ENCODE assay signal across 8 cellular contexts in the genomic region with DNA sequence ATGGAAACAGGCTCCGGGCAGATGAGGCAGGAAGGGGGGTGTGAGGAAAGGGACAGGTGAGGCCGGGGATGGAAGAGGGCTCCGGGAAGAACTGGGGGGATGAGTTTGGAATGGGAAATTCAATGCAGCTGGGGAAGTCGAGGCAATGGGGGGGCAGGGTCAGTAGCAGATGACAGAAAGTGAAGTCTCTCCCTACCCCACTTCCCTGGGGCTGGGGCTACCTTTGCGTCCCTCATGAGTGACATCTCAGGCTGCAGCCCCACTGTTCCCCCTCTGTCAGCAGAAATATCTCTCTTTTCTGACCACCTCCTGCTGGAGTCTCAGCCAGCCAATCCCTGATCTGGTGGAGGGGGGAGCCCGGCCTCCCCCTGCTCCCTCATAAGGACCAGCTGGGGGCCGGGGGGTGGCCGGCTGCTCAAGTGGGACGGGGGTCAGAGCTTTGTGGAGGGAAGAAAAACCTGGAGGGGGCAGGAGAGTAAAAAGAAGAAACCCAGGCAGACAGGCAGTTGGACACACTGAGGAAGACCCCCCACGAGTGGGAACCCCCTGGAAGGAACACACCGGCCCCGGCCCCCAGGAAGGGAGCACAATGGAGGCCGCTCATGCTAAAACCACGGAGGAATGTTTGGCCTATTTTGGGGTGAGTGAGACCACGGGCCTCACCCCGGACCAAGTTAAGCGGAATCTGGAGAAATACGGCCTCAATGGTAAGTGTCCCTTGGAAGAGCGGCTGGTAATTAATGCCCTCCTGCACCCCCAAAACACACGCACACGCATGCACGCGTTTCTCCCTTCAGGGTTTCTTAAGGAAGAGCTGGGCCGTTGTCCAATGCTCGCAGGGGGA. TPM values are rescaled to one million over a fixed set of nuclear protein-coding genes. Genes with fewer than 3 reads are reported as not detected.
DNase-seq lines count a peak whose midpoint lies in the region; ATAC-seq and TF ChIP-seq lines count a peak whose summit lies in the region.

A gene (plus strand): TSS at position 406 of the 844 bp plus-strand sequence. CDS start 184 bp downstream, at position 590.

- H3K4me3 Mint-ChIP-seq in CD8-positive, alpha-beta memory T cell, result peak within 1 kb of the TSS; percentile 85 to 95 (median 87)
- peak within 1 kb of the TSS; percentile 82 for H3K4me3 Mint-ChIP-seq in osteocyte (ENCODE audit: unreplicated experiment)

- peak within 1 kb of the TSS; percentile 93 for H2AFZ ChIP-seq in PC-3 (ENCODE audit: low read length)

- TSS peak; percentile 14 for BruUV-seq in PC-3 (replicated peaks; lab: Mats Ljungman, UMichigan)

- WGBS in esophagus, 2 donors, result 65 to 70% methylated on average over 25 of the region's 25 CpGs

- H3K9me2 ChIP-seq in PC-3 (replicated peaks; ENCODE audit: low read length), result no peaks in the 10 kb centered on the region

- intact Hi-C loops in PC-3 (cut with micrococcal nuclease), result no loop called here

- peaks cover 0 to 8% (median 0%) of the 10 kb centered on the region in 3 donors for H3K36me3 Mint-ChIP-seq in CD8-positive, alpha-beta memory T cell
- H3K36me3 Mint-ChIP-seq in osteocyte (ENCODE audit: unreplicated experiment), result peaks cover 7% of the 10 kb centered on the region

- no peaks in the 10 kb centered on the region for H3K9me3 Mint-ChIP-seq in CD8-positive, alpha-beta memory T cell
- H3K9me3 Mint-ChIP-seq in osteocyte (ENCODE audit: unreplicated experiment), result no peaks in the 10 kb centered on the region

- peak within 1 kb of the TSS; percentile 73 for H3K9ac ChIP-seq in PC-3 (ENCODE audit: low read length)

- H3K4me1 Mint-ChIP-seq in CD8-positive, alpha-beta memory T cell, result peaks cover 12 to 18% (median 14%) of the 10 kb centered on the region in 3 donors
- H3K4me1 Mint-ChIP-seq in osteocyte (ENCODE audit: unreplicated experiment), result peaks cover 14% of the 10 kb centered on the region

- no peaks in the 10 kb centered on the region for H3K36me3 ChIP-seq in CD8-positive, alpha-beta memory T cell (ENCODE audit: insufficient read depth, low read length)
- H3K36me3 ChIP-seq in PC-3 (ENCODE audit: low read depth, low read length) (no peaks in the 10 kb centered on the region; the same call in 1 of the 2 replicates), esophagus (ENCODE audit: control insufficient read depth in 2 of 2, insufficient read depth in 2 of 2, low read length in 1 of 2) (peaks cover 0 to 7% of the 10 kb centered on the region in 2 donors)

- peak within 1 kb of the TSS; percentile 87 for H3K4me3 ChIP-seq in CD8-positive, alpha-beta memory T cell (ENCODE audit: low read length)
- H3K4me3 ChIP-seq in PC-3 (ENCODE audit: low read length) (peak within 1 kb of the TSS; percentile 84), esophagus (ENCODE audit: low read depth in 1 of 2, low read length in 2 of 2) (peak within 1 kb of the TSS; percentile 46 to 69)

- no peak for DNase-seq in CD8-positive, alpha-beta memory T cell
- no peak for DNase-seq in PC-3
- DNase-seq in osteocyte (ENCODE audit: extremely low spot score, unreplicated experiment), result no peak
- DNase-seq in SK-N-DZ (ENCODE audit: low spot score), result no peak
- no peak for DNase-seq in activated effector memory CD4-positive, alpha-beta T cell treated with anti-CD3 and anti-CD28 coated beads, Interleukin-2, amount 50 U/mL, for 16 hours
- no peak for DNase-seq in medulla oblongata (ENCODE audit: extremely low spot score)

- no peaks in the 10 kb centered on the region for H3K79me2 ChIP-seq in PC-3 (ENCODE audit: low read length)

- no peaks in the 10 kb centered on the region for H3K27me3 Mint-ChIP-seq in CD8-positive, alpha-beta memory T cell
- H3K27me3 Mint-ChIP-seq in osteocyte (ENCODE audit: unreplicated experiment), result no peaks in the 10 kb centered on the region

- peaks cover 14% of the 10 kb centered on the region for H3K4me1 ChIP-seq in CD8-positive, alpha-beta memory T cell (ENCODE audit: insufficient read depth, low read length)
- H3K4me1 ChIP-seq in PC-3 (ENCODE audit: insufficient read depth, low read length) (peaks cover 8% of the 10 kb centered on the region; the same call in 1 of the 2 replicates), esophagus (ENCODE audit: control insufficient read depth in 2 of 2, insufficient read depth in 2 of 2, low read length in 1 of 2) (peaks cover 0 to 12% of the 10 kb centered on the region in 2 donors)

- no peaks in the 10 kb centered on the region for H3F3A ChIP-seq in PC-3 (ENCODE audit: low read length, unreplicated experiment)

- peak within 1 kb of the TSS; percentile 100 for H3K4me2 ChIP-seq in PC-3 (ENCODE audit: low read length)

- H3K27ac ChIP-seq in CD8-positive, alpha-beta memory T cell (ENCODE audit: low read depth, low read length), result peak within 1 kb of the TSS; percentile 61
- H3K27ac ChIP-seq in PC-3 (ENCODE audit: low read length) (no peak within 1 kb of the TSS), esophagus (ENCODE audit: low read depth in 2 of 2, low read length in 1 of 2) (no peak within 1 kb of the TSS)

- H3K27ac Mint-ChIP-seq in CD8-positive, alpha-beta memory T cell, result peak within 1 kb of the TSS in 3 of 8 donors; percentile 33 to 83 (median 61)
- H3K27ac Mint-ChIP-seq in osteocyte (ENCODE audit: unreplicated experiment), result peak within 1 kb of the TSS; percentile 65

- TF ChIP-seq CTCF in PC-3 (conservative IDR thresholded peaks at IDR 0.05; ENCODE audit: low read depth, low read length) (no peak), osteocyte (IDR thresholded peaks at IDR 0.05) (no peak)

- no peaks in the 10 kb centered on the region for H3K9me3 ChIP-seq in CD8-positive, alpha-beta memory T cell (ENCODE audit: low read length)
- H3K9me3 ChIP-seq in PC-3 (ENCODE audit: low read length) (no peaks in the 10 kb centered on the region), esophagus (ENCODE audit: control insufficient read depth in 2 of 2, insufficient read depth in 1 of 2, low read depth in 1 of 2, low read length in 1 of 2) (no peaks in the 10 kb centered on the region)

- CTCF ChIA-PET in CD8-positive, alpha-beta memory T cell (lab: Charles Lee), result interaction anchor here (1.8 kb wide), 1 partner anchor 67 kb away, joined by 10 read pairs; no protein-coding TSS in a partner anchor
- CTCF ChIA-PET in PC-3 (lab: Charles Lee), result no interaction called here

- H4K20me1 ChIP-seq in PC-3 (ENCODE audit: low read length), result no peaks in the 10 kb centered on the region

- H3K27me3 ChIP-seq in CD8-positive, alpha-beta memory T cell (ENCODE audit: insufficient read depth, low read length, poor library complexity, severe bottlenecking), result no peaks in the 10 kb centered on the region
- no peaks in the 10 kb centered on the region for H3K27me3 ChIP-seq in PC-3 (ENCODE audit: low read length)
- H3K27me3 ChIP-seq in esophagus (ENCODE audit: control insufficient read depth in 1 of 2, insufficient read depth in 2 of 2, low read length in 2 of 2), result peaks cover 0 to 3% of the 10 kb centered on the region in 2 donors

- POLR2A ChIA-PET in CD8-positive, alpha-beta memory T cell (lab: Charles Lee), result interaction anchor here (1.0 kb wide), 1 partner anchor 15 kb away, joined by 15 read pairs; a partner anchor contains a TSS
- POLR2A ChIA-PET in PC-3 (lab: Charles Lee; ENCODE audit: unreplicated experiment), result no interaction called here

- no peak for ATAC-seq in PC-3
- ATAC-seq in GM19455 (IDR thresholded peaks at IDR 0.05; ENCODE audit: unreplicated experiment), result no peak

RNA-seq across cellular contexts. Expression of the gene that starts here (rescaled TPM):
- 1 to 10 TPM; 1.9 to 2.1 TPM for total RNA-seq in CD8-positive, alpha-beta memory T cell
- polyA plus RNA-seq in CD8-positive, alpha-beta memory T cell, result not detected
- total RNA-seq in PC-3 (2014; rRNA removed), result 0.23 and 0.87 TPM in 2 replicates
- under 1 TPM; 0.25 to 0.69 TPM for polyA plus RNA-seq in esophagus
- total RNA-seq in osteocyte, result 0.42 and 0.64 TPM in 2 replicates
- 0.36 and 2.9 TPM in 2 replicates for polyA plus RNA-seq in SK-N-DZ (2014; cell fraction: cytosol; rRNA removed)
- polyA plus RNA-seq in SK-N-DZ (2014; cell fraction: nucleus; rRNA removed), result 2.8 and 5.4 TPM in 2 replicates
